ENCODE assay signal across 1 cellular context in the genomic region with DNA sequence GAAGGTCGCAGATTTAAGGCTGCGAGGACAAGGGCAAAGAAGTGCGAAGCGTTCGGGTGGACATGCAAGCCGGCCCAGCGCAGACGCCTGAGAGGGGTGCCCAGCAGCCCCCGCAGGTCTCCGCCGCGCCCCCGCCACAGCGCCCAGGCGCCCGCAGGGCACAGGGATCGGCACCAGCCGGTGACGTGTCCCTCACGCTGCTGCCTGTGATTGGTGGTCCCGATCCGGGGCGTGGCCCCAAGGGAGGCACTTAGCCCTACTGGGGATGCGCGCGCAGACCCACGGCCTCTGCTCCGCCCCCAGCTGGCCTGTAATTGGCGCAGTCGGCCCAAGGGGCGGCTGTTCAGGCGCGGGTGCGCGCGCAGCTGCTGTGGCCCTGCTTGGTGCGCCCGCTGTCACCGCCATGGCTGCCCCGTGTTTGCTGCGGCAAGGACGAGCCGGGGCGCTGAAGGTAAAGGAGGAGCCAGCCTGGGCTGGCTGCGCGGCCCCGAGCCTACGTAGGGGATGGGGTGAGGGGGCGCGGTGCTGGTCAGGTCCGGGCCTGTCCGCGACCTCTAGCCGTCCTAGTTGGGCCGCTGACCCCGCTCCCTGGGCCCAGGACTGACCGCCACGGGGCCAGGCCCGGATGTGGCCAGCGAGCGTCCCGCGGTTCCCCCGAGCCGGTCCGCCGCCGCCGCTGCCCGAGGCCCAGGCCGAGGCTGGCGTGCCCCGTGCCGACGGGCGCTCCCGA.
TF ChIP-seq lines count a peak whose summit lies in the region.

Gene NDUFV3, plus strand, starts transcription at position 379 of the 730 bp plus-strand sequence. Its CDS starts 25 bp downstream, at position 404.

TF ChIP-seq in HCT116, 20 proteins besides CTCF, POLR2A, EP300 and RAD21 (continued from another document):
- TF ChIP-seq, protein P1, sequence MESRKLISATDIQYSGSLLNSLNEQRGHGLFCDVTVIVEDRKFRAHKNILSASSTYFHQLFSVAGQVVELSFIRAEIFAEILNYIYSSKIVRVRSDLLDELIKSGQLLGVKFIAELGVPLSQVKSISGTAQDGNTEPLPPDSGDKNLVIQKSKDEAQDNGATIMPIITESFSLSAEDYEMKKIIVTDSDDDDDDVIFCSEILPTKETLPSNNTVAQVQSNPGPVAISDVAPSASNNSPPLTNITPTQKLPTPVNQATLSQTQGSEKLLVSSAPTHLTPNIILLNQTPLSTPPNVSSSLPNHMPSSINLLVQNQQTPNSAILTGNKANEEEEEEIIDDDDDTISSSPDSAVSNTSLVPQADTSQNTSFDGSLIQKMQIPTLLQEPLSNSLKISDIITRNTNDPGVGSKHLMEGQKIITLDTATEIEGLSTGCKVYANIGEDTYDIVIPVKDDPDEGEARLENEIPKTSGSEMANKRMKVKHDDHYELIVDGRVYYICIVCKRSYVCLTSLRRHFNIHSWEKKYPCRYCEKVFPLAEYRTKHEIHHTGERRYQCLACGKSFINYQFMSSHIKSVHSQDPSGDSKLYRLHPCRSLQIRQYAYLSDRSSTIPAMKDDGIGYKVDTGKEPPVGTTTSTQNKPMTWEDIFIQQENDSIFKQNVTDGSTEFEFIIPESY (IDR thresholded peaks at IDR 0.05; ENCODE audit: extremely low read depth, insufficient replicate concordance, low read length): no peak
- peak; percentile 65 for TF ChIP-seq YY1 (IDR thresholded peaks at IDR 0.05; ENCODE audit: extremely low read depth, insufficient replicate concordance, low read depth, low read length)
- TF ChIP-seq ZNF274 (IDR thresholded peaks at IDR 0.05; ENCODE audit: low read depth, low read length): no peak
- no peak for TF ChIP-seq EZH2phosphoT487 (IDR thresholded peaks at IDR 0.05; ENCODE audit: borderline replicate concordance)
- TF ChIP-seq CBX3 (IDR thresholded peaks at IDR 0.05; ENCODE audit: low read depth): no peak
- peak; percentile 7 for TF ChIP-seq TCF7L2 (IDR thresholded peaks at IDR 0.05; ENCODE audit: borderline replicate concordance, extremely low read depth, insufficient read depth, insufficient read length)
- peak; percentile 96 for TF ChIP-seq ZFX (IDR thresholded peaks at IDR 0.05)
- peak; percentile 88 for TF ChIP-seq EGR1 (IDR thresholded peaks at IDR 0.05; ENCODE audit: low read depth)
- TF ChIP-seq JUND (IDR thresholded peaks at IDR 0.05): no peak
- no peak for TF ChIP-seq CEBPB (IDR thresholded peaks at IDR 0.05; ENCODE audit: low read depth)
- TF ChIP-seq POLR2AphosphoS5 (IDR thresholded peaks at IDR 0.05; ENCODE audit: low read depth, low read length): peak; percentile 90
